17 cellular contexts compared by ENCODE assay signal in the genomic region with DNA sequence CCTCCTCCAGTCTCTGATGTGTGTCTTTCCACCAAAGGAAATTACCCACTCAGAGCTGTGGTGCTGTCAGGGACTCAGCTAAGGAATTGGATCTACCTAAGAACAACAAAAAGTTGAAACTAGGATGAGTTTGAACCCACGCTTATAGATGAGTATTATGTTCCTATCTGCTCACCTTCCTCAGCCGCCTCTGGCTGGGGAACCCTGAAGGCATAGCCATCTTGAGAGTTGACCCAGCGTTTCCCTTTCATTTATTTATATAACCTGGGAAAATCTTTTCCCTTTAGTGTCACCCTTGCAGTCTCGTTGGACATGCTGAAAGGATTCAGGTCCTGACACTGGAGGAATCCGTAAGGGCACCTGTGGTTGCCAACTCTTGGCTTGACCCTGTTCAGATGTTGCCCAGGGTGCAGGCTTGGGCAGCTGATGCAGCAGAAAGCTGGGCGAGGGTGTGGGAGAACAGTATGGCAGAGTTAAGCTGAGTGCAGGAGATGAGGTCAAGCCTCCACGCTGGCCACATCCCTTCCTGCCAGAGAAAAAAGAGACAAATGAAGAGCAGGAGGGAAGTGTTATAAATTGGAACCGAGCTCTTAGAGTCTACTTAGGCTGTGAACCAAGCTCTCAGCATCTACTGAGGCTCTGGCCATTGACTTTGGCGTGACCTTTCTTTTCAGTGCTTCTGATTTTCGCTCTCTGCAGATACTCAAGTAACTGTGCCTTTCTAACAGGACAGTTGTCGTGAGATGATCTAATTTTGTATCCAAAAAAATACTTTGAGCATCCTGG. TPM values are rescaled to one million over a fixed set of nuclear protein-coding genes. Genes with fewer than 3 reads are reported as not detected.
DNase-seq lines count a peak whose midpoint lies in the region; ATAC-seq and TF ChIP-seq lines count a peak whose summit lies in the region.
"Had no signal": no experiment of that assay in that cellular context is flagged by ENCODE, and none has a peak within 500 bp of the region (broad histone marks: within the 10 kb centered on the region; RNA-seq: fewer than 3 reads in every experiment).

No MANE protein-coding gene starts in this region.

- TF ChIP-seq CTCF in neural crest cell (conservative IDR thresholded peaks at IDR 0.05), result no peak

- H3K4me1 Mint-ChIP-seq in neural crest cell, result peaks cover 19% of the 10 kb centered on the region

- H3K9me3 Mint-ChIP-seq in neural crest cell, result no peaks in the 10 kb centered on the region
- H3K9me3 Mint-ChIP-seq: activated T-cell treated with anti-CD3 and anti-CD28 coated beads, Interleukin-2, amount 50 U/mL, for 4 hours had no signal

- H3K4me3 Mint-ChIP-seq in neural crest cell, result peak overlapping the region; percentile 88
- H3K4me3 Mint-ChIP-seq: activated T-cell treated with anti-CD3 and anti-CD28 coated beads, Interleukin-2, amount 50 U/mL, for 4 hours had no signal

- no peaks in the 10 kb centered on the region for H3K36me3 Mint-ChIP-seq in neural crest cell (ENCODE audit: low read depth)

- no peak overlapping the region for H3K27ac Mint-ChIP-seq in neural crest cell (ENCODE audit: unreplicated experiment)

- ATAC-seq in HG02623 (IDR thresholded peaks at IDR 0.05; ENCODE audit: unreplicated experiment), result no peak
- ATAC-seq in HG02798 (IDR thresholded peaks at IDR 0.05; ENCODE audit: poor library complexity, unreplicated experiment), result no peak
- ATAC-seq: activated CD4-positive, CD25-positive, alpha-beta regulatory T cell treated with anti-CD3 and anti-CD28 coated beads, Interleukin-2, amount 50 U/mL, for 24 hours; left lobe of liver had no signal

- DNase-seq in Ammon's horn (ENCODE audit: low spot score), result peak; percentile 68
- DNase-seq in NCI-H146 treated with DMSO at 0.1 percent for 48 hours (lab: John Stamatoyannopoulos, UW; ENCODE audit: unreplicated experiment), result peak; percentile 23
- peak; percentile 79 for DNase-seq in globus pallidus (ENCODE audit: low spot score)
- no peak for DNase-seq in neural crest cell (ENCODE audit: low read depth, low spot score)
- DNase-seq in NCI-H2171 (lab: John Stamatoyannopoulos, UW), result no peak
- DNase-seq in NCI-H82 treated with DMSO at 0.1 percent for 48 hours (lab: John Stamatoyannopoulos, UW; ENCODE audit: unreplicated experiment), result no peak
- DNase-seq: activated T-cell treated with anti-CD3 and anti-CD28 coated beads, Interleukin-2, amount 50 U/mL, for 4 hours; effector CD4-positive, alpha-beta T cell; foreskin melanocyte; NCI-H1048; NCI-H2227 treated with DMSO at 0.1 percent for 48 hours; upper lobe of right lung had no signal

- H3K27me3 Mint-ChIP-seq in neural crest cell (ENCODE audit: low read depth), result peaks cover 55% of the 10 kb centered on the region

RNA-seq across cellular contexts. Expression of a gene that starts 1.9 kb away (rescaled TPM):
- 0.36 and 0.63 TPM in 2 replicates for total RNA-seq in neural crest cell
- total RNA-seq: ascending aorta, left lobe of liver had no signal

Comparison
In these comparisons a context has a peak if more than half of its experiments do, and no peak if none do; other contexts are left out.
1. DNase-seq: peak in Ammon's horn (single experiment), NCI-H146 treated with DMSO at 0.1 percent for 48 hours (single experiment) and globus pallidus (single experiment); none in neural crest cell (single experiment), NCI-H2171 (single experiment) and NCI-H82 treated with DMSO at 0.1 percent for 48 hours (single experiment).